ENCODE assay signal across 8 cellular contexts in genomic region chr3:49132437-49133225, GRCh38. TPM values are rescaled to one million over a fixed set of nuclear protein-coding genes. Genes with fewer than 3 reads are reported as not detected.
DNase-seq lines count a peak whose midpoint lies in the region; ATAC-seq and TF ChIP-seq lines count a peak whose summit lies in the region.

Gene LAMB2 (minus strand): TSS chr3:49133050. CDS start chr3:49132867, 183 bp downstream.

- WGBS in hepatocyte (ENCODE audit: low lambda C conversion rate, missing lambda C conversion rate), result 2% methylated on average over 28 of the region's 28 CpGs

- H3K4me1 ChIP-seq in BE2C, result no peaks in the 10 kb centered on the region
- peaks cover 19% of the 10 kb centered on the region for H3K4me1 ChIP-seq in hepatocyte (ENCODE audit: insufficient read depth)

- in situ Hi-C loops in astrocyte of the spinal cord (cut with HindIII; ENCODE audit: low sequenced_read_pairs), result no loop called here

- H2AFZ ChIP-seq in hepatocyte, result peak within 1 kb of the TSS; percentile 99

- no peaks in the 10 kb centered on the region for H3K9me2 ChIP-seq in hepatocyte (replicated peaks; ENCODE audit: insufficient read depth)

- DNase-seq in BE2C (peak; percentile 65), LNCaP clone FGC (ENCODE audit: low read depth) (no peak), astrocyte of the spinal cord (ENCODE audit: low read depth, low spot score) (peak; percentile 86), hepatocyte (ENCODE audit: low spot score) (peak; percentile 83), pons (ENCODE audit: low spot score) (peak; percentile 32), AML-193 (lab: John Stamatoyannopoulos, UW) (no peak), NCI-H2171 treated with DMSO at 0.1 percent for 48 hours (lab: John Stamatoyannopoulos, UW) (no peak)

- no peak for ATAC-seq in HG03521 (IDR thresholded peaks at IDR 0.05; ENCODE audit: unreplicated experiment)

- H3K4me3 ChIP-seq in BE2C (ENCODE audit: low read depth, low read length) (peak within 1 kb of the TSS; percentile 71), LNCaP clone FGC (ENCODE audit: low read depth, low read length) (peak within 1 kb of the TSS; percentile 84), astrocyte of the spinal cord (ENCODE audit: low read depth, low read length) (peak within 1 kb of the TSS; percentile 81), hepatocyte (peak within 1 kb of the TSS; percentile 99)

- no peaks in the 10 kb centered on the region for H3K9me3 ChIP-seq in BE2C
- H3K9me3 ChIP-seq in hepatocyte (ENCODE audit: low read depth), result no peaks in the 10 kb centered on the region

- H3K79me2 ChIP-seq in hepatocyte, result peaks cover 28% of the 10 kb centered on the region

- H3K36me3 ChIP-seq in BE2C (no peaks in the 10 kb centered on the region), hepatocyte (replicated peaks; ENCODE audit: insufficient read depth, low read depth) (no peaks in the 10 kb centered on the region)

- TF ChIP-seq CTCF in BE2C (IDR thresholded peaks at IDR 0.05; ENCODE audit: low read depth, low read length), result peak; percentile 10; the same call in 1 of the 2 replicates
- TF ChIP-seq CTCF in LNCaP clone FGC (IDR thresholded peaks at IDR 0.05; ENCODE audit: control insufficient read depth, extremely low read depth, insufficient read depth), result peak; percentile 29
- peak; percentile 25 for TF ChIP-seq CTCF in astrocyte of the spinal cord (IDR thresholded peaks at IDR 0.05; ENCODE audit: low read depth, low read length)
- TF ChIP-seq CTCF in hepatocyte (IDR thresholded peaks at IDR 0.05; ENCODE audit: poor library complexity), result peak; percentile 14

- H3K4me2 ChIP-seq in hepatocyte, result peak within 1 kb of the TSS; percentile 99

- H3K27me3 ChIP-seq in BE2C (no peaks in the 10 kb centered on the region), hepatocyte (no peaks in the 10 kb centered on the region)

- peak within 1 kb of the TSS; percentile 99 for H3K27ac ChIP-seq in hepatocyte

- no peaks in the 10 kb centered on the region for H4K20me1 ChIP-seq in hepatocyte (ENCODE audit: insufficient read depth, poor library complexity, severe bottlenecking)

RNA-seq across cellular contexts. Expression of gene LAMB2, which starts in this region (rescaled TPM):
- polyA plus RNA-seq in BE2C (2012; ENCODE audit: insufficient read depth, insufficient read length, low read depth), result 104 TPM
- total RNA-seq in hepatocyte, result 343 and 396 TPM in 2 replicates
- 437 and 474 TPM in 2 replicates for polyA plus RNA-seq in hepatocyte

Comparison
In these comparisons a context has a peak if more than half of its experiments do, and no peak if none do; other contexts are left out.
1. DNase-seq: peak in BE2C (single experiment), astrocyte of the spinal cord (single experiment), hepatocyte (single experiment) and pons (single experiment); none in LNCaP clone FGC (single experiment), AML-193 (0 of 2) and NCI-H2171 treated with DMSO at 0.1 percent for 48 hours (single experiment).
2. Peak in every context shown above with its lines, with median percentiles within 50 percentile points of each other: H3K4me3 ChIP-seq and CTCF ChIP-seq.